Comparison of ENCODE assay signal across 9 cellular contexts in genomic region chr5:149063017-149063687, GRCh38. TPM values are rescaled to one million over a fixed set of nuclear protein-coding genes. Genes with fewer than 3 reads are reported as not detected.
DNase-seq lines count a peak whose midpoint lies in the region; ATAC-seq and TF ChIP-seq lines count a peak whose summit lies in the region.
"Had no signal": no experiment of that assay in that cellular context is flagged by ENCODE, and none has a peak within 500 bp of the region (broad histone marks: within the 10 kb centered on the region; RNA-seq: fewer than 3 reads in every experiment).

TSS of gene SH3TC2 (minus strand) at chr5:149063062. CDS start at chr5:149063022, 40 bp downstream.

- H3K4me3 ChIP-seq in heart left ventricle, result peak within 1 kb of the TSS in 2 of 12 donors; percentile 3 to 4

- no peak for TF ChIP-seq CTCF in heart left ventricle (IDR thresholded peaks at IDR 0.05)

- DNase-seq in EH (ENCODE audit: low read depth) (peak; percentile 93), amniotic epithelial cell (ENCODE audit: low read depth) (peak; percentile 47), heart left ventricle (peak; percentile 69 to 82 (median 74)), posterior cingulate gyrus (peak; percentile 73 to 98 (median 86)), NAMALWA (ENCODE audit: low spot score) (no peak)
- DNase-seq in activated CD4-positive, alpha-beta T cell treated with anti-CD3 and anti-CD28 coated beads, Interleukin-2, amount 50 U/mL, for 1 hour, result no peak
- DNase-seq: OCI-M1 had no signal

- ATAC-seq in heart left ventricle (peak; percentile 81 to 91 (median 86)), GM21515 (IDR thresholded peaks at IDR 0.05; ENCODE audit: unreplicated experiment) (no peak), HG03442 (IDR thresholded peaks at IDR 0.05; ENCODE audit: unreplicated experiment) (no peak)

- H3K9me3 ChIP-seq in heart left ventricle, result peaks cover 0 to 4% (median 0%) of the 10 kb centered on the region in 12 donors

- no peak for TF ChIP-seq POLR2A in heart left ventricle (IDR thresholded peaks at IDR 0.05)

- H3K27ac ChIP-seq in heart left ventricle, result peak within 1 kb of the TSS; percentile 63 to 92 (median 80)

- intact Hi-C loops in heart left ventricle (cut with DNase I) (loop anchor here in 5 of 10 donors (2.0 to 10.0 kb wide), 4 partner anchors 26 to 162 kb away; no protein-coding TSS in a partner anchor), posterior cingulate gyrus (cut with DNase I) (loop anchor here (5.0 kb wide), 1 partner anchor 204 kb away; no protein-coding TSS in a partner anchor)

- H3K27me3 ChIP-seq in heart left ventricle, result no peaks in the 10 kb centered on the region

- H3K36me3 ChIP-seq in heart left ventricle, result no peaks in the 10 kb centered on the region

- peaks cover 10 to 61% (median 54%) of the 10 kb centered on the region in 12 donors for H3K4me1 ChIP-seq in heart left ventricle

- 12 to 19% (median 14%) methylated on average over 3 to 9 of the region's 9 CpGs for WGBS in heart left ventricle, 4 donors

RNA-seq across cellular contexts. Expression of gene SH3TC2, which starts in this region (rescaled TPM):
- total RNA-seq in heart left ventricle, result 10 to 100 TPM in 2 of 9 donors, 1 to 10 TPM in 7; 2.4 to 12.7 (median 5.9) TPM
- 1 to 10 TPM; 1.6 to 2.6 TPM for polyA plus RNA-seq in heart left ventricle

Comparison
In these comparisons a context has a peak if more than half of its experiments do, and no peak if none do; other contexts are left out.
1. DNase-seq: peak in EH (single experiment), amniotic epithelial cell (single experiment), heart left ventricle (5 of 5) and posterior cingulate gyrus (10 of 10); none in NAMALWA (single experiment) and activated CD4-positive, alpha-beta T cell treated with anti-CD3 and anti-CD28 coated beads, Interleukin-2, amount 50 U/mL, for 1 hour (single experiment).
2. ATAC-seq: peak in heart left ventricle (4 of 4); none in GM21515 (single experiment) and HG03442 (single experiment).